ENCODE assay signal across 10 cellular contexts in the genomic region with DNA sequence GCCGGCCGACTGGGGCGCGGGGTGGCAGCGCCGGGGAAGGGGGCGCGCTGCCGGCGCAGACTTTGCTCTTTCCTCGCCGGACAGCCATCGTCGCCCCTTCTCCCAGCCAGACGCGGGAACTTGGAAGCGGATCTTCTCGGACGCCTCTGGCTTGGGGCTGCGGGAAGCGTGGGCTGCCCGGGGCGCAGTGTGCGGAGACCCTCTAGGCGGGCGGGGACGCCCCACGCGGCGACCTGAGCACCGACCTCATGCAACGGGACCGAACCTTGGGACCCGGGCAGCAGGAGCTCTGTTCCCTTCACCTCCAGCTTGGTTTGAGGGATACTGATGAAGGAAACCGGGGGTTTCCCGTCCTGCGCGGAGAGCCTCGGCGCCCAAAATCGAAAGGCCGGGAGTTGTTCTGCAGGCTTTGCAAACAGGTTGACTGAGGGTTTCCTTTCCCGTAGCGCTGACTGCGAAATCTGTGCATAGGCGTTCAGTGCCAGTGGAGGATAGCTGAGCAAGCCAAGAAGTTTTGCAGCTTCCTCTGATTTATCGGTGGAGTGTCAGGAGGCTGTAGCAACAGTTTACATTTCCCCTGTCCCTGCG. TPM values are rescaled to one million over a fixed set of nuclear protein-coding genes. Genes with fewer than 3 reads are reported as not detected.
DNase-seq lines count a peak whose midpoint lies in the region; ATAC-seq, FAIRE-seq and TF ChIP-seq lines count a peak whose summit lies in the region.
"Had no signal": no experiment of that assay in that cellular context is flagged by ENCODE, and none has a peak within 500 bp of the region (broad histone marks: within the 10 kb centered on the region; RNA-seq: fewer than 3 reads in every experiment).

No MANE protein-coding gene starts in this region.

- CTCF ChIA-PET in HepG2 (lab: Yijun Ruan, JAX; ENCODE audit: low intra/inter-chr PET ratio, low total read pairs) (no interaction called here), H1 (lab: Charles Lee; ENCODE audit: partially characterized antibody) (interaction anchor here (0.7 to 1.1 kb wide), 4 partner anchors 11 to 343 kb away, joined by 3 to 4 read pairs (median 3); no protein-coding TSS in a partner anchor)

- H3K79me2 ChIP-seq in HepG2 (ENCODE audit: insufficient read depth, low read length) (no peaks in the 10 kb centered on the region), H1 (ENCODE audit: control insufficient read depth in 1 of 2, insufficient read depth in 2 of 2, low read length in 2 of 2) (no peaks in the 10 kb centered on the region)

- WGBS in right lobe of liver (ENCODE audit: insufficient coverage, low coverage, low lambda C conversion rate, missing lambda C conversion rate), result 2% methylated on average over 17 of the region's 48 CpGs
- 30% methylated on average over 32 of the region's 48 CpGs for WGBS in HepG2 (ENCODE audit: low lambda C conversion rate)
- WGBS in H1 (ENCODE audit: extremely low coverage in 1 of 2, insufficient coverage in 1 of 2, insufficient read length in 1 of 2, insufficient replicate concordance in 2 of 2, low coverage in 1 of 2, low lambda C conversion rate in 2 of 2, missing lambda C conversion rate in 1 of 2), 2 experiments, result 2% methylated on average over 38 of the region's 48 CpGs; no CpG with 5 or more reads in 1 of the 2 experiments
- 0% methylated on average over 36 to 40 of the region's 48 CpGs for WGBS in mesodermal cell (ENCODE audit: insufficient coverage in 2 of 2), 2 experiments

- H4K20me1 ChIP-seq in HepG2 (ENCODE audit: insufficient read depth, low read length) (no peaks in the 10 kb centered on the region), H1 (replicated peaks in 1 of 2; ENCODE audit: control insufficient read depth in 1 of 2, insufficient read depth in 2 of 2, low read length in 2 of 2) (peaks cover 0 to 2% of the 10 kb centered on the region in 2 experiments)

- H2AFZ ChIP-seq in HepG2 (ENCODE audit: low read length) (no peak overlapping the region), H1 (ENCODE audit: low read length) (peak overlapping the region; percentile 41; the same call in 1 of the 2 replicates)

- H2AK5ac ChIP-seq in H1 (ENCODE audit: low read depth, low read length), result no peak overlapping the region

- H3K4ac ChIP-seq in H1 (replicated peaks; ENCODE audit: insufficient read length, low read depth, low read length), result no peak overlapping the region

- no peak for TF ChIP-seq POLR2A in right lobe of liver (IDR thresholded peaks at IDR 0.05)
- TF ChIP-seq POLR2A in HepG2 (IDR thresholded peaks at IDR 0.05; ENCODE audit: insufficient read depth in 1 of 2, low read depth in 2 of 2, low read length in 2 of 2), result no peak
- no peak for TF ChIP-seq POLR2A in H1 (IDR thresholded peaks at IDR 0.05; ENCODE audit: control extremely low read depth in 1 of 2, low read depth in 2 of 2, low read length in 2 of 2)
- TF ChIP-seq POLR2A in uterus (IDR thresholded peaks at IDR 0.05), result no peak

- no peak overlapping the region for H2BK120ac ChIP-seq in H1 (replicated peaks; ENCODE audit: low read depth, low read length)

- H3K27me3 ChIP-seq in right lobe of liver (peaks cover 0 to 4% of the 10 kb centered on the region in 2 donors), HepG2 (ENCODE audit: control insufficient read depth in 1 of 2, insufficient read depth in 2 of 2, low read length in 2 of 2) (peaks cover 0 to 31% of the 10 kb centered on the region in 2 experiments; a peak in 2 of 5 replicates), H1 (replicated peaks in 1 of 4; ENCODE audit: control insufficient read depth in 3 of 4, extremely low read depth in 1 of 4, insufficient read depth in 3 of 4, low read length in 3 of 4) (peaks cover 14 to 45% (median 42%) of the 10 kb centered on the region in 4 experiments), uterus (peaks cover 0 to 28% of the 10 kb centered on the region in 2 donors)

- TF ChIP-seq RAD21 in HepG2 (CRISPR knock-in tag; IDR thresholded peaks at IDR 0.05) (no peak), H1 (IDR thresholded peaks at IDR 0.05 in 1 of 2, conservative IDR thresholded peaks at IDR 0.05 in 1 of 2; ENCODE audit: low read depth in 2 of 2, low read length in 2 of 2) (no peak)

- H3K9ac ChIP-seq in HepG2 (ENCODE audit: insufficient read depth, low read depth, low read length) (no peak overlapping the region), H1 (replicated peaks in 1 of 4; ENCODE audit: extremely low read depth in 1 of 4, low read depth in 3 of 4, low read length in 3 of 4) (no peak overlapping the region)

- FAIRE-seq in HepG2 (lab: Jason Lieb, UNC), result no peak
- FAIRE-seq in H1 (lab: Jason Lieb, UNC), result no peak

- H3K4me3 ChIP-seq in right lobe of liver (peak overlapping the region; percentile 29 to 48 (median 35)), HepG2 (replicated peaks in 1 of 3; ENCODE audit: insufficient read depth in 1 of 3, low read depth in 2 of 3, low read length in 3 of 3) (no peak overlapping the region), H1 (ENCODE audit: extremely low read depth in 1 of 4, insufficient read depth in 2 of 4, low read depth in 3 of 4, low read length in 4 of 4) (peak overlapping the region; percentile 57 to 83 (median 68)), mesodermal cell (ENCODE audit: extremely low read depth, insufficient read depth, low read length, poor library complexity, severe bottlenecking) (peak overlapping the region; percentile 35), uterus (peak overlapping the region; percentile 5 to 8)

- intact Hi-C loops in right lobe of liver (cut with DNase I), result no loop called here
- intact Hi-C loops in HepG2 (cut with micrococcal nuclease; ENCODE audit: unreplicated experiment), result no loop called here
- intact Hi-C loops in uterus (cut with DNase I; ENCODE audit: low total_unique reads), result no loop called here

- H2BK15ac ChIP-seq in H1 (ENCODE audit: low read length), result 0 out of 2 replicates have a peak overlapping the region, but pooled peaks have one; percentile 19

- POLR2A ChIA-PET in HepG2 (lab: Yijun Ruan, JAX), result no interaction called here
- POLR2A ChIA-PET in H1 (lab: Charles Lee; ENCODE audit: partially characterized antibody), result interaction anchor here (1.2 to 1.7 kb wide), 2 partner anchors 24 to 359 kb away, joined by 3 to 4 read pairs; no protein-coding TSS in a partner anchor

- in situ Hi-C loops in HepG2 (cut with HindIII; ENCODE audit: extremely low pct_ligation_motif_present, low pct_unique_long_range_greater_than_20kb), result no loop called here

- H3K4me1 ChIP-seq in right lobe of liver (peaks cover 0 to 4% (median 0%) of the 10 kb centered on the region in 4 donors), HepG2 (ENCODE audit: insufficient read depth, low read length) (no peaks in the 10 kb centered on the region), H1 (replicated peaks in 1 of 4; ENCODE audit: control insufficient read depth in 3 of 4, insufficient read depth in 4 of 4, low read length in 3 of 4) (peaks cover 0 to 7% (median 4%) of the 10 kb centered on the region in 4 experiments; a peak in 2 of 7 replicates), mesodermal cell (ENCODE audit: control insufficient read depth, insufficient read depth, low read length, poor library complexity, severe bottlenecking) (peaks cover 5% of the 10 kb centered on the region), uterus (no peaks in the 10 kb centered on the region)

- TF ChIP-seq EP300 in HepG2 (IDR thresholded peaks at IDR 0.05; ENCODE audit: low read depth in 2 of 2, low read length in 2 of 2) (no peak), HepG2 (CRISPR knock-in tag; IDR thresholded peaks at IDR 0.05; ENCODE audit: borderline replicate concordance) (no peak), H1 (IDR thresholded peaks at IDR 0.05; ENCODE audit: borderline replicate concordance in 1 of 2, low read depth in 2 of 2, low read length in 2 of 2) (no peak)

- no peak overlapping the region for H4K8ac ChIP-seq in H1 (ENCODE audit: extremely low read depth, insufficient read depth, low read length)

- ATAC-seq in right lobe of liver (peak; percentile 41 to 72 (median 56)), HepG2 (no peak; the same call in 2 of the 3 replicates), GM21381 (IDR thresholded peaks at IDR 0.05; ENCODE audit: unreplicated experiment) (no peak)

- no peak overlapping the region for H2BK5ac ChIP-seq in H1 (ENCODE audit: low read depth, low read length)

- no peaks in the 10 kb centered on the region for H3K9me3 ChIP-seq in right lobe of liver
- no peaks in the 10 kb centered on the region for H3K9me3 ChIP-seq in HepG2 (ENCODE audit: low read length)
- H3K9me3 ChIP-seq in H1 (ENCODE audit: insufficient read depth in 2 of 2, low read depth in 1 of 2, low read length in 1 of 2), result no peaks in the 10 kb centered on the region
- H3K9me3 ChIP-seq in mesodermal cell (ENCODE audit: control insufficient read depth, low read length), result no peaks in the 10 kb centered on the region
- H3K9me3 ChIP-seq in uterus, result no peaks in the 10 kb centered on the region

- H3K79me1 ChIP-seq in H1 (ENCODE audit: low read depth, low read length), result no peaks in the 10 kb centered on the region

- no peak overlapping the region for H3K18ac ChIP-seq in H1 (ENCODE audit: extremely low read depth, low read length)

- H2BK12ac ChIP-seq in H1 (ENCODE audit: low read depth, low read length), result no peak overlapping the region

- no peaks in the 10 kb centered on the region for H3K36me3 ChIP-seq in right lobe of liver
- H3K36me3 ChIP-seq in HepG2 (replicated peaks in 1 of 2; ENCODE audit: control insufficient read depth in 1 of 2, insufficient read depth in 2 of 2, low read length in 2 of 2), result no peaks in the 10 kb centered on the region
- no peaks in the 10 kb centered on the region for H3K36me3 ChIP-seq in H1 (ENCODE audit: control insufficient read depth in 2 of 4, insufficient read depth in 4 of 4, low read length in 3 of 4)
- no peaks in the 10 kb centered on the region for H3K36me3 ChIP-seq in mesodermal cell (ENCODE audit: control insufficient read depth, insufficient read depth, low read length)
- H3K36me3 ChIP-seq in uterus, result no peaks in the 10 kb centered on the region

- H3K4me2 ChIP-seq in HepG2 (ENCODE audit: low read depth, low read length), result no peak overlapping the region
- peak overlapping the region; percentile 84 to 99 for H3K4me2 ChIP-seq in H1 (ENCODE audit: insufficient read depth in 1 of 2, low read depth in 2 of 2, low read length in 2 of 2)

- H3K14ac ChIP-seq in H1 (ENCODE audit: insufficient read length), result no peak overlapping the region

- no peak overlapping the region for H3K56ac ChIP-seq in H1 (replicated peaks; ENCODE audit: insufficient read length, low read depth, low read length)

- H3K27ac ChIP-seq in right lobe of liver (no peak overlapping the region), HepG2 (ENCODE audit: extremely low read length, insufficient read depth, low read length) (no peak overlapping the region), H1 (ENCODE audit: low read depth, low read length) (no peak overlapping the region), mesodermal cell (ENCODE audit: low read depth, low read length, severe bottlenecking) (no peak overlapping the region), uterus (no peak overlapping the region)

- BruUV-seq in HepG2 (replicated peaks; lab: Mats Ljungman, UMichigan), result no TSS peak

- H3K23me2 ChIP-seq in H1 (ENCODE audit: low read depth, low read length), result peaks cover 18% of the 10 kb centered on the region

- H4K5ac ChIP-seq in H1 (ENCODE audit: insufficient read length, low read depth, low read length), result no peak overlapping the region

- H2BK20ac ChIP-seq in H1 (ENCODE audit: low read length), result no peak overlapping the region

- DNase-seq in right lobe of liver (no peak), HepG2 (ENCODE audit: low spot score) (no peak), H1 (ENCODE audit: low read depth in 1 of 2, low spot score in 2 of 2) (peak in 1 of 2 experiments; percentile 49), uterus (no peak), NOMO-1 (lab: John Stamatoyannopoulos, UW; ENCODE audit: unreplicated experiment in 2 of 2) (no peak), inferior parietal cortex (ENCODE audit: extremely low spot score) (no peak)
- DNase-seq: activated CD4-positive, alpha-beta T cell treated with anti-CD3 and anti-CD28 coated beads, Interleukin-2, amount 50 U/mL, for 4 hours; MV-4-11 had no signal

- no peak for TF ChIP-seq CTCF in right lobe of liver (IDR thresholded peaks at IDR 0.05)
- TF ChIP-seq CTCF in HepG2 (CRISPR knock-in tag; IDR thresholded peaks at IDR 0.05), result no peak
- TF ChIP-seq CTCF in H1 (IDR thresholded peaks at IDR 0.05; ENCODE audit: control extremely low read depth in 1 of 3, insufficient read depth in 1 of 3, low read depth in 1 of 3, low read length in 3 of 3), result no peak
- TF ChIP-seq CTCF in uterus (IDR thresholded peaks at IDR 0.05), result no peak

- H3K23ac ChIP-seq in H1 (ENCODE audit: insufficient read length), result no peak overlapping the region

- H4K91ac ChIP-seq in H1 (replicated peaks; ENCODE audit: insufficient read length, low read length), result no peak overlapping the region

RNA-seq across cellular contexts. Expression of gene THSD7B, which starts 0.5 kb away (rescaled TPM):
- under 1 TPM; 0.07 to 0.89 (median 0.24) TPM for total RNA-seq in right lobe of liver
- 0.02 TPM in 1 of 2 replicates, not detected in the other for total RNA-seq in HepG2 (2016; rRNA removed; fragmentation: Illumina TruSeq; extraction: Trizol)
- not detected in 2 replicates for total RNA-seq in HepG2 (2016; cell fraction: cytosol; rRNA removed; fragmentation: Illumina TruSeq; extraction: Trizol; ENCODE audit: low read depth)
- 0.03 TPM in 1 of 2 replicates, not detected in the other for total RNA-seq in HepG2 (2016; cell fraction: insoluble cytoplasmic fraction; rRNA removed; fragmentation: Illumina TruSeq; extraction: Trizol)
- not detected in 2 replicates for total RNA-seq in HepG2 (2016; cell fraction: membrane; rRNA removed; fragmentation: Illumina TruSeq; extraction: Trizol)
- not detected in 2 replicates for total RNA-seq in HepG2 (2016; cell fraction: nucleus; rRNA removed; fragmentation: Illumina TruSeq; extraction: Trizol)
- polyA plus RNA-seq in HepG2 (2011; rRNA removed), result not detected in 2 replicates
- polyA plus RNA-seq in HepG2 (2011; cell fraction: cytosol; rRNA removed), result not detected in 2 replicates
- not detected in 2 replicates for polyA plus RNA-seq in HepG2 (2011; cell fraction: nucleus; rRNA removed)
- polyA plus RNA-seq in HepG2 (2012), result not detected in 2 replicates
- not detected in 2 replicates for polyA plus RNA-seq in HepG2 (2016; cell fraction: cytosol; fragmentation: Illumina TruSeq; extraction: Trizol; ENCODE audit: low read depth)
- polyA plus RNA-seq in HepG2 (2016; cell fraction: insoluble cytoplasmic fraction; fragmentation: Illumina TruSeq; extraction: Trizol; ENCODE audit: low read depth), result not detected in 2 replicates
- not detected in 2 replicates for polyA plus RNA-seq in HepG2 (2016; cell fraction: membrane; fragmentation: Illumina TruSeq; extraction: Trizol; ENCODE audit: low read depth)
- polyA plus RNA-seq in HepG2 (2016; cell fraction: nucleus; fragmentation: Illumina TruSeq; extraction: Trizol; ENCODE audit: insufficient read depth, low read depth), result not detected in 2 replicates
- 0.09 TPM in 1 of 2 replicates, not detected in the other for polyA minus RNA-seq in HepG2 (2011; rRNA and poly(A)+ RNA removed; ENCODE audit: low replicate concordance)
- polyA minus RNA-seq in HepG2 (2011; cell fraction: cytosol; rRNA and poly(A)+ RNA removed), result not detected in 2 replicates
- not detected in 2 replicates for polyA minus RNA-seq in HepG2 (2011; cell fraction: nucleus; rRNA and poly(A)+ RNA removed)
- 2.2 and 2.9 TPM in 2 replicates for total RNA-seq in H1 (2021; fragmentation: NEBNext Ultra II Directional; extraction: Animal tissue kit (Norgen Biotek cat#: 25700))
- polyA plus RNA-seq in H1 (2011; rRNA removed), result 0.50 and 0.60 TPM in 2 replicates
- 0.76 TPM for polyA plus RNA-seq in H1 (2011; cell fraction: cytosol; rRNA removed)
- polyA plus RNA-seq in H1 (2011; cell fraction: nucleus; rRNA removed), result 1.4 TPM
- polyA plus RNA-seq in H1 (2012, experiment 1 of 2), result 0.75 to 1.1 TPM (median 1.1 TPM) in 4 replicates
- polyA plus RNA-seq in H1 (2012, experiment 2 of 2), result 0.04 TPM
- 0.83 TPM for polyA plus RNA-seq in H1 (2013, experiment 1 of 2)
- polyA plus RNA-seq in H1 (2013, experiment 2 of 2), result 0.79 TPM
- 4.4 and 7.8 TPM in 2 replicates for polyA minus RNA-seq in H1 (2011; rRNA and poly(A)+ RNA removed)
- 1.8 TPM for polyA minus RNA-seq in H1 (2011; cell fraction: cytosol; rRNA and poly(A)+ RNA removed)
- polyA minus RNA-seq in H1 (2011; cell fraction: nucleus; rRNA and poly(A)+ RNA removed), result 10.4 TPM
- polyA plus RNA-seq in mesodermal cell (2013, experiment 1 of 2), result 0.07 TPM
- polyA plus RNA-seq in mesodermal cell (2013, experiment 2 of 2), result 0.05 TPM
- 1 to 10 TPM in 1 of 4 donors, under 1 TPM in 2, not detected in 1; 0.26 to 9.6 (median 0.67) TPM for total RNA-seq in uterus

Comparison
In these comparisons a context has a peak if more than half of its experiments do, and no peak if none do; other contexts are left out.
1. ATAC-seq: peak in right lobe of liver (4 of 4); none in HepG2 (single experiment) and GM21381 (single experiment).
2. H3K4me3 ChIP-seq: peak in right lobe of liver (3 of 3), H1 (4 of 4), mesodermal cell (single experiment) and uterus (2 of 2); none in HepG2 (0 of 3).